8 cellular contexts compared by ENCODE assay signal in the genomic region with DNA sequence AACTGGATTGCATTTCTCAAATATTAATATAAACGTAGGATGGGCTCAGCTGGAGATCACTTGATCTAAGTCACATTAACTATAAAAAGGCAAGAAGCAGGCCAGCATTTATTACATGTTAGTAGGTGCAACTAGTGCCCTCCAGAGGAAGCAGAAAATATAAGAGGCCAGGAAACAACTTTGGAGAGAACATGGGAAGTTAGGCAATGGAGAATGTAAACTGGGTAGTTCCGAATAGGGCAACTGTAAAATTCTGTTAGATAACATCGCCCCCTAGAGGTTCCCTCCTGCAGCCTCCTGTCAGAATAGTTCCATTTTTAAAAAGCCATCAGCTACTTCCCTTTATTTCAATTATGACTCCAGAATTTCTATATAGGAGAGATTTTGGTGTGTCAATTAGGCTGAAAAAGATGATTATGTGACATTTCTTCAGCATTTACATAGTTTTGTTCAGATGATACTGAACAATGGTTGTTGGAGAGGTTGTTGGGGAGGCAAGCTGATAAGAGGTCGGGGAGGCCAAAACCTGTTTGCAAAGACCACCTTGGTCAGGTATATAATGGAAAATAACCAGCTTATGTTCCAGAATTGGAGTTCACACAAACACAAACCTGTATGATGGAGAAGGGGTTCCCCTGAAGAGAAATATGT. TPM values are rescaled to one million over a fixed set of nuclear protein-coding genes. Genes with fewer than 3 reads are reported as not detected.
DNase-seq lines count a peak whose midpoint lies in the region; ATAC-seq lines count a peak whose summit lies in the region.

No MANE protein-coding gene starts in this region.

- no peak overlapping the region for H3K4me3 Mint-ChIP-seq in T-cell

- CTCF ChIA-PET in T-cell (lab: Charles Lee): interaction anchor here (0.5 to 2.2 kb wide), 10 partner anchors 10 to 481 kb away, joined by 3 to 14 read pairs (median 4); a partner anchor contains a TSS

- in situ Hi-C loops in T47D (cut with HindIII; ENCODE audit: low pct_unique_long_range_greater_than_20kb, low sequenced_read_pairs): no loop called here

- peaks cover 29% of the 10 kb centered on the region for H3K36me3 Mint-ChIP-seq in T-cell

- peak overlapping the region; percentile 9 to 40 for H3K27ac Mint-ChIP-seq in T-cell

- H3K4me1 Mint-ChIP-seq in T-cell: peaks cover 20 to 35% (median 25%) of the 10 kb centered on the region in 3 donors

- ATAC-seq in HG02885 (IDR thresholded peaks at IDR 0.05; ENCODE audit: poor library complexity, unreplicated experiment): peak; percentile 74
- peak; percentile 66 to 81 (median 78) for ATAC-seq in T-cell (replicated peaks in 1 of 4)

- peak; percentile 13 for DNase-seq in activated CD8-positive, alpha-beta memory T cell treated with anti-CD3 and anti-CD28 coated beads, Interleukin-2, amount 50 U/mL, for 24 hours (ENCODE audit: extremely low read depth)
- DNase-seq in activated CD8-positive, alpha-beta memory T cell treated with anti-CD3 and anti-CD28 coated beads for 24 hours: no peak
- peak; percentile 48 to 79 for DNase-seq in NCI-H1930 (lab: John Stamatoyannopoulos, UW)
- peak in 24 of 34 experiments; percentile 1 to 47 (median 22) for DNase-seq in T-cell
- peak; percentile 89 to 94 for DNase-seq in T47D (ENCODE audit: low read depth in 1 of 2, low spot score in 1 of 2)
- DNase-seq in inferior parietal cortex (ENCODE audit: extremely low spot score): peak; percentile 85
- peak; percentile 21 to 26 (median 24) for DNase-seq in stimulated activated CD4-positive, alpha-beta T cell treated with anti-CD3 and anti-CD28 coated beads, Interleukin-1b, Interleukin-23, amount 100 ng/mL, for 24 hours (ENCODE audit: low read depth in 4 of 4, low spot score in 1 of 4)

- H3K9me3 Mint-ChIP-seq in T-cell: no peaks in the 10 kb centered on the region

- POLR2A ChIA-PET in T-cell (lab: Charles Lee): interaction anchor here (0.5 to 1.0 kb wide), 4 partner anchors 91 to 401 kb away, joined by 3 to 5 read pairs (median 3); no protein-coding TSS in a partner anchor

- H3K27me3 Mint-ChIP-seq in T-cell: no peaks in the 10 kb centered on the region

RNA-seq across cellular contexts. Expression of a gene that starts 22.4 kb away (rescaled TPM):
- total RNA-seq in T-cell: 10 to 100 TPM; 13.3 to 18.1 (median 15.8) TPM
